ENCODE assay signal across 14 cellular contexts in the genomic region with DNA sequence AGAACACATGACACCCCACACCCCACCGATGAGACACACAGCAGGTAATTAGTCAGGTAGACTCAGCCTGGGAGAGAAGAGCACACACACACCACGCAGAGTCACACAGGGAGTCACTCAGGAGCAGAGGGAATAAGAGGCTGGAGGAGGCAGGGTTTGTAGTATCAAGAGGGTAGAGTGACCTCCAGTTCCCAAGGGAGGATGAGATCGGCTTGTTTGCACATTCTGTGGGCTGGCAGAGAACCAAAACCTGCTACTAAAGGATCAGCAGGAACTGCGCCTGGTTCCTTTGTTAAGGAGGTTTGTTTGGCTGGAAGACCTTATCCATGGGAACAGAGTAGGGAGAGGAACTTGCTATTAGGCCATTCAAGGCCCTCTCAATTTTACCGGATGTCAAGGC.
A peak's percentile ranks its signal among the peaks of the same experiment; 100 is the strongest.
DNase-seq lines count a peak whose midpoint lies in the region; ATAC-seq and TF ChIP-seq lines count a peak whose summit lies in the region.
"Had no signal": no experiment of that assay in that cellular context is flagged by ENCODE, and none has a peak within 500 bp of the region (broad histone marks: within the 10 kb centered on the region; RNA-seq: fewer than 3 reads in every experiment).

No MANE protein-coding gene starts in this region.

- H3K4me3 ChIP-seq in fibroblast of lung (replicated peaks in 1 of 4; ENCODE audit: control extremely low read depth in 1 of 4, insufficient read depth in 1 of 4, low read depth in 3 of 4, low read length in 4 of 4), result no peak overlapping the region

- H3K4me2 ChIP-seq in fibroblast of lung (ENCODE audit: extremely low read depth, insufficient read depth, low read length), result no peak overlapping the region

- no peak for TF ChIP-seq CTCF in Calu3 (IDR thresholded peaks at IDR 0.05; ENCODE audit: unreplicated experiment)
- no peak for TF ChIP-seq CTCF in fibroblast of lung (conservative IDR thresholded peaks at IDR 0.05 in 1 of 2, IDR thresholded peaks at IDR 0.05 in 1 of 2; ENCODE audit: low read depth in 1 of 2, low read length in 2 of 2)

- H3K4me3 Mint-ChIP-seq in Calu3 (ENCODE audit: low read depth, unreplicated experiment), result no peak overlapping the region
- H3K4me3 Mint-ChIP-seq: CD4-positive, alpha-beta memory T cell; neural crest cell; type B pancreatic cell had no signal

- no peaks in the 10 kb centered on the region for H3K36me3 ChIP-seq in fibroblast of lung (ENCODE audit: control insufficient read depth, insufficient read depth, low read length)
- H3K36me3 ChIP-seq: WERI-Rb-1 had no signal

- intact Hi-C loops in Calu3 (cut with micrococcal nuclease; ENCODE audit: unreplicated experiment), result no loop called here

- no peak overlapping the region for H2AFZ ChIP-seq in fibroblast of lung (ENCODE audit: low read length)

- no peaks in the 10 kb centered on the region for H3K9me3 ChIP-seq in fibroblast of lung (ENCODE audit: control insufficient read depth, insufficient read depth, low read depth, low read length)

- H3K9me3 Mint-ChIP-seq in Calu3 (ENCODE audit: low read depth, unreplicated experiment), result peaks cover 2% of the 10 kb centered on the region

- peaks cover 11% of the 10 kb centered on the region for H3K36me3 Mint-ChIP-seq in Calu3 (ENCODE audit: insufficient read depth, unreplicated experiment)
- H3K36me3 Mint-ChIP-seq: CD4-positive, alpha-beta memory T cell; type B pancreatic cell had no signal

- no peaks in the 10 kb centered on the region for H3K79me2 ChIP-seq in fibroblast of lung (ENCODE audit: control insufficient read depth, insufficient read depth, low read length)

- CTCF ChIA-PET in Calu3 (lab: Charles Lee), result no interaction called here

- no peak overlapping the region for H3K27ac ChIP-seq in fibroblast of lung (ENCODE audit: insufficient read depth, low read length)
- H3K27ac ChIP-seq: WERI-Rb-1 had no signal

- H3K27ac Mint-ChIP-seq in Calu3 (ENCODE audit: unreplicated experiment), result peak overlapping the region; percentile 40
- H3K27ac Mint-ChIP-seq: CD4-positive, alpha-beta memory T cell; type B pancreatic cell had no signal

- H3K9ac ChIP-seq in fibroblast of lung (ENCODE audit: insufficient read depth, low read length), result no peak overlapping the region

- peaks cover 20% of the 10 kb centered on the region for H3K4me1 Mint-ChIP-seq in Calu3 (ENCODE audit: low read depth, unreplicated experiment)
- H3K4me1 Mint-ChIP-seq: CD4-positive, alpha-beta memory T cell had no signal

- H4K20me1 ChIP-seq in fibroblast of lung (ENCODE audit: control insufficient read depth, extremely low read depth, insufficient read depth, low read length), result no peaks in the 10 kb centered on the region

- ATAC-seq in HG03039 (IDR thresholded peaks at IDR 0.05; ENCODE audit: unreplicated experiment), result no peak
- ATAC-seq in HG03571 (IDR thresholded peaks at IDR 0.05; ENCODE audit: unreplicated experiment), result no peak
- no peak for ATAC-seq in HG02852 (IDR thresholded peaks at IDR 0.05; ENCODE audit: unreplicated experiment)

- BruUV-seq in Calu3 (replicated peaks; lab: Mats Ljungman, UMichigan), result no TSS peak

- no peaks in the 10 kb centered on the region for H3K27me3 ChIP-seq in fibroblast of lung (ENCODE audit: control insufficient read depth, insufficient read depth, low read length)

- peak; percentile 49 for DNase-seq in Calu3
- peak; percentile 95 for DNase-seq in NCI-H1092 treated with DMSO at 0.1 percent for 48 hours (lab: John Stamatoyannopoulos, UW)
- DNase-seq in NCI-H774 (lab: John Stamatoyannopoulos, UW), result peak; percentile 81
- peak; percentile 33 to 78 for DNase-seq in fibroblast of lung (ENCODE audit: low read depth in 2 of 2)
- no peak for DNase-seq in NK-92 treated with Interleukin-12 subunit alpha and Interleukin-12 subunit beta, amount 100 ng/mL, for 24 hours (lab: John Stamatoyannopoulos, UW)
- DNase-seq: activated gamma-delta T cell treated with Interleukin-2 at 50 U/mL for 16 hours; CD4-positive, alpha-beta memory T cell; effector CD4-positive, alpha-beta T cell; WERI-Rb-1 had no signal

- no peaks in the 10 kb centered on the region for H3K4me1 ChIP-seq in fibroblast of lung (ENCODE audit: control insufficient read depth, extremely low read depth, insufficient read depth, low read length)

- H3K27me3 Mint-ChIP-seq in Calu3 (ENCODE audit: unreplicated experiment), result no peaks in the 10 kb centered on the region
